8 cellular contexts compared by ENCODE assay signal in the genomic region with DNA sequence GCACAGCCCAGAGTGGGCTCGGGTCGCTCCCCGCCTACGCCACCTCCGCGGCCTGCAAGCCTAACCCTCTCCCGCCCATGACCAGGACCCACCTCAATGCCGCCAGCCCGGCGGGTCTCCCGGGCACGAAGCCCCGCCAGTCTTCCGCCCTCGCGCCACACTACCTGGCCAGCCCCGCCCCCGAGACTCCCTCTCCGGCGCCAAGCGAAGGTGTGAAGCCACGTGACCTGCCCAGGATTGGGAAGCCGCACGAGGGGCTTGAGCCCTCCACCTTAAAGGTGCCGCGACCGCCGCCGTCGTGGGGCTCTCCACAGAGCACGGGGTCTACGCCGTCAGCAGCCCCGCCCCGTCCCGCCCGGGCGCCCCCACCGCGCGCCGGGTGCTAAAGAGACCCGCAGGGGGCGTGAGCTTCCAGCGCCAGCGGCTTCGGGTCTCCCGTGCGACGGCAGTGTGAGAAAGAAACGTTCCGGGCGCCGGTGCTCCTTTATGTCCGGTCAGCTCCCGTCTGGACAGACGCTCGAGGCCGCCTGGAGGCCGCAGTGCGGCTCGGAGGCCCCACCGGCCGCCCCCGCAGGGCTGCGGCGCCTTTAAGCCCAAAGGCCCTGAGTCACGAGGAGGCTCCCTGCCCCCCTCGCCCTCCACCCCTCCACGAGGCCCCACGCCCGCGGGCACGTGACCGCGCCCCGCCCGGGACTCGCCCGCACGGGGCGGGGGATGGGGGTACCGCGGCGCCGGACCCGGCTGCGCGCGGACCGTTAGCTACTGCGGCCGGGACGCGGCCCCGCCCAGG. TPM values are rescaled to one million over a fixed set of nuclear protein-coding genes. Genes with fewer than 3 reads are reported as not detected.
A peak's percentile ranks its signal among the peaks of the same experiment; 100 is the strongest.
DNase-seq lines count a peak whose midpoint lies in the region; ATAC-seq, FAIRE-seq and TF ChIP-seq lines count a peak whose summit lies in the region.

A gene (minus strand): TSS at position 319 of the 790 bp plus-strand sequence. CDS start 18,904 bp downstream, outside the sequence.

- TF ChIP-seq CTCF in A549 (IDR thresholded peaks at IDR 0.05) = peak; percentile 35; the same call in 2 of the 3 replicates
- TF ChIP-seq CTCF in SK-N-SH (IDR thresholded peaks at IDR 0.05) = peak; percentile 34
- TF ChIP-seq CTCF in K562 (IDR thresholded peaks at IDR 0.05 in 2 of 3, conservative IDR thresholded peaks at IDR 0.05 in 1 of 3; ENCODE audit: insufficient read depth in 2 of 3, low read depth in 1 of 3, low read length in 3 of 3) = peak; percentile 32 to 44 (median 42); a peak in 5 of 6 replicates

- ATAC-seq in A549 (peak; percentile 85 to 88), GM19351 (IDR thresholded peaks at IDR 0.05; ENCODE audit: unreplicated experiment) (peak; percentile 42), K562 (peak; percentile 61), GM21619 (IDR thresholded peaks at IDR 0.05; ENCODE audit: unreplicated experiment) (no peak)

- in situ Hi-C loops in K562 (cut with MboI) = no loop called here

- peak; percentile 66 for DNase-seq in A549 (ENCODE audit: low read depth in 1 of 2, low spot score in 1 of 2)
- DNase-seq in SK-N-SH = peak; percentile 90
- DNase-seq in K562 (ENCODE audit: extremely low read depth in 1 of 4, low spot score in 3 of 4) = peak; percentile 87 to 93 (median 91)
- DNase-seq in mesenteric fat pad (ENCODE audit: low spot score) = no peak

- H4K20me1 ChIP-seq in SK-N-SH (ENCODE audit: insufficient read depth) (no peaks in the 10 kb centered on the region), K562 (replicated peaks; ENCODE audit: control insufficient read depth, insufficient read depth, low read length) (no peaks in the 10 kb centered on the region)

- FAIRE-seq in A549 (lab: Jason Lieb, UNC) (no peak), K562 (lab: Jason Lieb, UNC) (no peak)

- 42% methylated on average over 32 of the region's 96 CpGs for WGBS in A549 (ENCODE audit: missing lambda C conversion rate)
- 22% methylated on average over 31 of the region's 96 CpGs for WGBS in SK-N-SH (ENCODE audit: low lambda C conversion rate)
- 2% methylated on average over 55 of the region's 96 CpGs for WGBS in K562 (ENCODE audit: insufficient coverage, low coverage, missing lambda C conversion rate)

- H3K9ac ChIP-seq in SK-N-SH (peak within 1 kb of the TSS; percentile 25; the same call in 1 of the 2 replicates), K562 (ENCODE audit: insufficient read depth in 1 of 2, low read depth in 2 of 2, low read length in 2 of 2) (peak within 1 kb of the TSS; percentile 74 to 91), skeletal muscle tissue (ENCODE audit: low read depth in 1 of 3, low read length in 3 of 3) (peak within 1 kb of the TSS in 2 of 3 donors; percentile 32 to 66)

- H3K27me3 ChIP-seq in SK-N-SH (ENCODE audit: insufficient read depth) (no peaks in the 10 kb centered on the region), K562 (ENCODE audit: control insufficient read depth in 2 of 2, insufficient read depth in 2 of 2, low read length in 2 of 2) (no peaks in the 10 kb centered on the region), skeletal muscle tissue (ENCODE audit: control insufficient read depth in 3 of 3, insufficient read depth in 3 of 3, low read length in 3 of 3) (peaks cover 0 to 23% (median 19%) of the 10 kb centered on the region in 3 donors)

- no peak; a peak in 1 of 5 replicates for TF ChIP-seq RAD21 in A549 (conservative IDR thresholded peaks at IDR 0.05 in 1 of 2, IDR thresholded peaks at IDR 0.05 in 1 of 2)
- TF ChIP-seq RAD21 in SK-N-SH (IDR thresholded peaks at IDR 0.05; ENCODE audit: low read length) = no peak
- peak in 1 of 2 experiments; percentile 35; a peak in 2 of 4 replicates for TF ChIP-seq RAD21 in K562 (CRISPR knock-in tag; conservative IDR thresholded peaks at IDR 0.05 in 1 of 2, IDR thresholded peaks at IDR 0.05 in 1 of 2)

- peaks cover 6% of the 10 kb centered on the region; the same call in 2 of the 3 replicates for H3K4me1 ChIP-seq in A549
- peaks cover 0 to 5% of the 10 kb centered on the region in 2 experiments; a peak in 1 of 4 replicates for H3K4me1 ChIP-seq in SK-N-SH (ENCODE audit: control insufficient read depth in 1 of 2, insufficient read depth in 2 of 2, low read depth in 1 of 2, low read length in 1 of 2)
- peaks cover 42 to 60% of the 10 kb centered on the region in 2 experiments for H3K4me1 ChIP-seq in K562 (replicated peaks in 1 of 2; ENCODE audit: control insufficient read depth in 2 of 2, insufficient read depth in 2 of 2, low read length in 2 of 2)
- H3K4me1 ChIP-seq in skeletal muscle tissue (ENCODE audit: control insufficient read depth in 3 of 3, insufficient read depth in 3 of 3, low read length in 3 of 3) = peaks cover 6 to 18% (median 10%) of the 10 kb centered on the region in 3 donors

- no peaks in the 10 kb centered on the region for H3K36me3 ChIP-seq in SK-N-SH (replicated peaks in 1 of 2; ENCODE audit: control insufficient read depth in 1 of 2, insufficient read depth in 2 of 2, low read length in 1 of 2)
- no peaks in the 10 kb centered on the region for H3K36me3 ChIP-seq in K562 (ENCODE audit: control insufficient read depth, insufficient read depth, low read length)
- H3K36me3 ChIP-seq in skeletal muscle tissue (ENCODE audit: control insufficient read depth in 3 of 3, insufficient read depth in 3 of 3, low read length in 3 of 3) = no peaks in the 10 kb centered on the region

- CTCF ChIA-PET in A549 (lab: Yijun Ruan, JAX) = interaction anchor here (0.8 to 1.4 kb wide), 4 partner anchors 107 to 353 kb away, joined by 3 to 4 read pairs (median 3); a partner anchor contains a TSS
- CTCF ChIA-PET in SK-N-SH (lab: Yijun Ruan, JAX) = interaction anchor here (1.1 kb wide), 2 partner anchors 9 to 116 kb away, joined by 3 read pairs; no protein-coding TSS in a partner anchor
- CTCF ChIA-PET in K562 (lab: Yijun Ruan, JAX; ENCODE audit: low intra/inter-chr PET ratio) = no interaction called here

- POLR2A ChIA-PET in A549 (lab: Yijun Ruan, JAX) = interaction anchor here (0.9 to 1.7 kb wide), 4 partner anchors 11 to 107 kb away, joined by 3 to 19 read pairs (median 5); a partner anchor contains a TSS
- POLR2A ChIA-PET in SK-N-SH (lab: Yijun Ruan, JAX) = no interaction called here
- POLR2A ChIA-PET in K562 (lab: Yijun Ruan, JAX) = interaction anchor here (0.5 to 1.3 kb wide), 8 partner anchors 9 to 366 kb away, joined by 3 to 4 read pairs (median 3); no protein-coding TSS in a partner anchor

- intact Hi-C loops in K562 (cut with micrococcal nuclease) = loop anchor here (2.0 to 10.0 kb wide), 2 partner anchors 106 to 158 kb away; a partner anchor contains a TSS

- H3K9me3 ChIP-seq in A549 = no peaks in the 10 kb centered on the region
- no peaks in the 10 kb centered on the region for H3K9me3 ChIP-seq in SK-N-SH
- no peaks in the 10 kb centered on the region for H3K9me3 ChIP-seq in K562 (replicated peaks; ENCODE audit: control insufficient read depth, insufficient read depth, low read depth, low read length)
- peaks cover 4% of the 10 kb centered on the region for H3K9me3 ChIP-seq in iPS-18c (ENCODE audit: control insufficient read depth, insufficient read depth, low read length)
- no peaks in the 10 kb centered on the region for H3K9me3 ChIP-seq in skeletal muscle tissue (ENCODE audit: control insufficient read depth in 3 of 3, low read length in 3 of 3)

- TF ChIP-seq EP300 in A549 (IDR thresholded peaks at IDR 0.05) = no peak
- TF ChIP-seq EP300 in SK-N-SH (IDR thresholded peaks at IDR 0.05; ENCODE audit: borderline replicate concordance in 1 of 2, low read depth in 1 of 2, low read length in 1 of 2) = no peak
- no peak; the same call in 1 of the 2 replicates for TF ChIP-seq EP300 in K562 (IDR thresholded peaks at IDR 0.05; ENCODE audit: low read length)

- H2AFZ ChIP-seq in SK-N-SH (ENCODE audit: low read depth) (peak within 1 kb of the TSS; percentile 51), K562 (ENCODE audit: low read depth, low read length) (peak within 1 kb of the TSS; percentile 84)

- H3K4me2 ChIP-seq in A549 = peak within 1 kb of the TSS; percentile 83
- peak within 1 kb of the TSS; percentile 78 for H3K4me2 ChIP-seq in SK-N-SH
- H3K4me2 ChIP-seq in K562 (ENCODE audit: insufficient read depth, low read length) = peak within 1 kb of the TSS; percentile 83

- H3K4me3 ChIP-seq in A549 = peak within 1 kb of the TSS; percentile 71
- peak within 1 kb of the TSS; percentile 52 to 60 for H3K4me3 ChIP-seq in SK-N-SH (ENCODE audit: low read depth in 2 of 2, low read length in 1 of 2)
- peak within 1 kb of the TSS; percentile 44 for H3K4me3 ChIP-seq in K562
- H3K4me3 ChIP-seq in iPS-18c (ENCODE audit: insufficient read depth, low read depth, low read length) = peak within 1 kb of the TSS; percentile 49
- H3K4me3 ChIP-seq in skeletal muscle tissue (ENCODE audit: low read length in 3 of 3) = peak within 1 kb of the TSS; percentile 30 to 69 (median 38)

- H3K27ac ChIP-seq in A549 = peak within 1 kb of the TSS; percentile 83 to 91
- H3K27ac ChIP-seq in SK-N-SH (ENCODE audit: low read depth in 2 of 2, low read length in 1 of 2) = no peak within 1 kb of the TSS
- peak within 1 kb of the TSS; percentile 90 for H3K27ac ChIP-seq in K562 (ENCODE audit: extremely low read depth, low read depth, low read length)
- no peak within 1 kb of the TSS for H3K27ac ChIP-seq in skeletal muscle tissue (ENCODE audit: low read depth, low read length)

- H3K9me1 ChIP-seq in K562 (ENCODE audit: control insufficient read depth, insufficient read depth, low read length) = no peaks in the 10 kb centered on the region

- H3K79me2 ChIP-seq in SK-N-SH (ENCODE audit: insufficient read depth) = no peaks in the 10 kb centered on the region
- peaks cover 50% of the 10 kb centered on the region for H3K79me2 ChIP-seq in K562 (ENCODE audit: control insufficient read depth, insufficient read depth, low read length)

- no TSS peak for BruUV-seq in K562 (replicated peaks; lab: Mats Ljungman, UMichigan)

- H3K9me2 ChIP-seq in SK-N-SH = no peaks in the 10 kb centered on the region

- no peaks in the 10 kb centered on the region for H3F3A ChIP-seq in SK-N-SH (replicated peaks; ENCODE audit: insufficient read depth)

- TF ChIP-seq POLR2A in A549 (IDR thresholded peaks at IDR 0.05; ENCODE audit: low read length) (no peak), K562 (conservative IDR thresholded peaks at IDR 0.05) (no peak)

RNA-seq across cellular contexts. Expression of the gene that starts here (rescaled TPM):
- polyA plus RNA-seq in A549 (2011; rRNA removed) = 7.0 and 7.7 TPM in 2 replicates
- polyA plus RNA-seq in A549 (2012; cell fraction: cytosol; rRNA removed) = 2.6 and 2.8 TPM in 2 replicates
- 3.8 and 4.6 TPM in 2 replicates for polyA plus RNA-seq in A549 (2012; cell fraction: nucleus; rRNA removed)
- 2.7 to 2.8 TPM (median 2.7 TPM) in 3 replicates for polyA plus RNA-seq in A549 (2017; fragmentation: RNase III; extraction: RNeasy Plus Mini Kit Qiagen cat#74134 plus additional on column Dnase treatment)
- polyA minus RNA-seq in A549 (2011; rRNA and poly(A)+ RNA removed) = 8.8 and 10.3 TPM in 2 replicates
- 2.6 and 3.1 TPM in 2 replicates for polyA plus RNA-seq in SK-N-SH (2012; rRNA removed)
- 1.1 and 1.5 TPM in 2 replicates for polyA plus RNA-seq in SK-N-SH (2012; cell fraction: cytosol; rRNA removed)
- polyA plus RNA-seq in SK-N-SH (2012; cell fraction: nucleus; rRNA removed) = 9.0 and 10.5 TPM in 2 replicates
- 28.7 and 54.4 TPM in 2 replicates for total RNA-seq in K562 (2011; cell fraction: chromatin; rRNA removed; ENCODE audit: low replicate concordance)
- 20.5 and 27.2 TPM in 2 replicates for total RNA-seq in K562 (2011; cell fraction: nucleolus; rRNA removed)
- 38.1 and 39.1 TPM in 2 replicates for total RNA-seq in K562 (2011; cell fraction: nucleoplasm; rRNA removed)
- 6.3 and 10.9 TPM in 2 replicates for total RNA-seq in K562 (2014; rRNA removed)
- total RNA-seq in K562 (2014; rRNA removed; fragmentation: Illumina TruSeq; extraction: Trizol) = 8.9 and 9.7 TPM in 2 replicates
- total RNA-seq in K562 (2015; rRNA removed; fragmentation: Illumina TruSeq; extraction: Trizol) = 10.2 and 10.5 TPM in 2 replicates
- 13.4 and 13.7 TPM in 2 replicates for total RNA-seq in K562 (2021)
- polyA plus RNA-seq in K562 (2011; rRNA removed) = 11.3 and 19.7 TPM in 2 replicates
- polyA plus RNA-seq in K562 (2011; cell fraction: cytosol; rRNA removed) = 8.0 and 10.2 TPM in 2 replicates
- 82.3 and 90.6 TPM in 2 replicates for polyA plus RNA-seq in K562 (2011; cell fraction: nucleus; rRNA removed)
- polyA plus RNA-seq in K562 (2012) = 12.4 and 14.5 TPM in 2 replicates
- 9.1 and 11.0 TPM in 2 replicates for polyA plus RNA-seq in K562 (2014; fragmentation: Illumina TruSeq; extraction: Trizol)
- polyA plus RNA-seq in K562 (2014; fragmentation: Nextera tagmentation; extraction: Ambion mirVana) = 1 to 10 TPM; 2.2 to 2.8 TPM
- 8.9 and 9.8 TPM in 2 replicates for polyA plus RNA-seq in K562 (2014; rRNA removed)
- polyA minus RNA-seq in K562 (2011; rRNA and poly(A)+ RNA removed) = 21.3 and 24.0 TPM in 2 replicates
- polyA minus RNA-seq in K562 (2011; cell fraction: cytosol; rRNA and poly(A)+ RNA removed) = 14.0 and 15.8 TPM in 2 replicates
- polyA minus RNA-seq in K562 (2011; cell fraction: nucleus; rRNA and poly(A)+ RNA removed) = 30.6 and 37.4 TPM in 2 replicates
- total RNA-seq in skeletal muscle tissue = 0.52 TPM
- total RNA-seq in mesenteric fat pad = 2.5 TPM

Comparison
In these comparisons a context has a peak if more than half of its experiments do, and no peak if none do; other contexts are left out.
1. H3K27ac ChIP-seq: peak in A549 (2 of 2) and K562 (single experiment); none in SK-N-SH (0 of 2) and skeletal muscle tissue (single experiment).
2. H3K9ac ChIP-seq: peak in every context shown above with its lines; median percentile 82 in K562; 49 in skeletal muscle tissue; 25 in SK-N-SH.
3. Peak in every context shown above with its lines, with median percentiles within 50 percentile points of each other: H3K4me2 ChIP-seq, H3K4me3 ChIP-seq and CTCF ChIP-seq.